In the genomic region with DNA sequence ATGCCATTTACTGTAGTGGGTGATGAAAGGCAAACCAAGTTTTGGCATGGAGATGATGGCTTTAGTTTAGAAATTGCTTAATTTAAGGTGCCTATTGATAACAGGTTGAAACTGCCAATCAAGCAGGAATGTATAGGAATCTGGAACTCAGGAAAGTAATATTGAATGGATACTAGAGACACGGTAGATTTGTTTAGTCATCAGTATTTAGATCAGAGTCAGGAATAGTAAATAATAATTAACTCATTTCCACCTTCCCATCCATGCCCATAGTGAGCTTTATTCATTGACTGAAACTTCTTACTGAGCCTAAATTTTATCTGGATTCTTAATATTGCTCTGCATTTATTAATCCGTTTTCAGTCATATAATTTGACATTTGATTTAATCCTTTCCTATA, we compare ENCODE assay signal across 2 cellular contexts.
TF ChIP-seq lines count a peak whose summit lies in the region.

No MANE protein-coding gene starts in this region.

TF ChIP-seq in HepG2, 621 proteins besides CTCF, POLR2A, EP300 and RAD21:
- TF ChIP-seq ZNF337 (CRISPR knock-in tag; IDR thresholded peaks at IDR 0.05; ENCODE audit: borderline replicate concordance, low read depth) (no peak), STAG1 (CRISPR knock-in tag; IDR thresholded peaks at IDR 0.05) (no peak), MAFF (IDR thresholded peaks at IDR 0.05; ENCODE audit: low read depth, low read length) (peak; percentile 68), ZNF282 (IDR thresholded peaks at IDR 0.05; ENCODE audit: partially characterized antibody) (no peak), MAFK (conservative IDR thresholded peaks at IDR 0.05 in 1 of 2, IDR thresholded peaks at IDR 0.05 in 1 of 2; ENCODE audit: low read length in 2 of 2) (peak; percentile 78 to 84), NFE2 (CRISPR knock-in tag; IDR thresholded peaks at IDR 0.05) (no peak), ZNF678 (CRISPR knock-in tag; IDR thresholded peaks at IDR 0.05) (no peak)
- TF ChIP-seq, protein P1, sequence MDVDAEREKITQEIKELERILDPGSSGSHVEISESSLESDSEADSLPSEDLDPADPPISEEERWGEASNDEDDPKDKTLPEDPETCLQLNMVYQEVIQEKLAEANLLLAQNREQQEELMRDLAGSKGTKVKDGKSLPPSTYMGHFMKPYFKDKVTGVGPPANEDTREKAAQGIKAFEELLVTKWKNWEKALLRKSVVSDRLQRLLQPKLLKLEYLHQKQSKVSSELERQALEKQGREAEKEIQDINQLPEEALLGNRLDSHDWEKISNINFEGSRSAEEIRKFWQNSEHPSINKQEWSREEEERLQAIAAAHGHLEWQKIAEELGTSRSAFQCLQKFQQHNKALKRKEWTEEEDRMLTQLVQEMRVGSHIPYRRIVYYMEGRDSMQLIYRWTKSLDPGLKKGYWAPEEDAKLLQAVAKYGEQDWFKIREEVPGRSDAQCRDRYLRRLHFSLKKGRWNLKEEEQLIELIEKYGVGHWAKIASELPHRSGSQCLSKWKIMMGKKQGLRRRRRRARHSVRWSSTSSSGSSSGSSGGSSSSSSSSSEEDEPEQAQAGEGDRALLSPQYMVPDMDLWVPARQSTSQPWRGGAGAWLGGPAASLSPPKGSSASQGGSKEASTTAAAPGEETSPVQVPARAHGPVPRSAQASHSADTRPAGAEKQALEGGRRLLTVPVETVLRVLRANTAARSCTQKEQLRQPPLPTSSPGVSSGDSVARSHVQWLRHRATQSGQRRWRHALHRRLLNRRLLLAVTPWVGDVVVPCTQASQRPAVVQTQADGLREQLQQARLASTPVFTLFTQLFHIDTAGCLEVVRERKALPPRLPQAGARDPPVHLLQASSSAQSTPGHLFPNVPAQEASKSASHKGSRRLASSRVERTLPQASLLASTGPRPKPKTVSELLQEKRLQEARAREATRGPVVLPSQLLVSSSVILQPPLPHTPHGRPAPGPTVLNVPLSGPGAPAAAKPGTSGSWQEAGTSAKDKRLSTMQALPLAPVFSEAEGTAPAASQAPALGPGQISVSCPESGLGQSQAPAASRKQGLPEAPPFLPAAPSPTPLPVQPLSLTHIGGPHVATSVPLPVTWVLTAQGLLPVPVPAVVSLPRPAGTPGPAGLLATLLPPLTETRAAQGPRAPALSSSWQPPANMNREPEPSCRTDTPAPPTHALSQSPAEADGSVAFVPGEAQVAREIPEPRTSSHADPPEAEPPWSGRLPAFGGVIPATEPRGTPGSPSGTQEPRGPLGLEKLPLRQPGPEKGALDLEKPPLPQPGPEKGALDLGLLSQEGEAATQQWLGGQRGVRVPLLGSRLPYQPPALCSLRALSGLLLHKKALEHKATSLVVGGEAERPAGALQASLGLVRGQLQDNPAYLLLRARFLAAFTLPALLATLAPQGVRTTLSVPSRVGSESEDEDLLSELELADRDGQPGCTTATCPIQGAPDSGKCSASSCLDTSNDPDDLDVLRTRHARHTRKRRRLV (CRISPR knock-in tag; IDR thresholded peaks at IDR 0.05) = no peak

TF ChIP-seq in K562, 482 proteins besides CTCF, POLR2A, EP300 and RAD21:
- TF ChIP-seq ATF4 (CRISPR knock-in tag; IDR thresholded peaks at IDR 0.05) (no peak), ZNF316 (IDR thresholded peaks at IDR 0.05) (peak; percentile 43; the same call in 1 of the 2 replicates)
